Comparison of ENCODE assay signal across 12 cellular contexts in the genomic region with DNA sequence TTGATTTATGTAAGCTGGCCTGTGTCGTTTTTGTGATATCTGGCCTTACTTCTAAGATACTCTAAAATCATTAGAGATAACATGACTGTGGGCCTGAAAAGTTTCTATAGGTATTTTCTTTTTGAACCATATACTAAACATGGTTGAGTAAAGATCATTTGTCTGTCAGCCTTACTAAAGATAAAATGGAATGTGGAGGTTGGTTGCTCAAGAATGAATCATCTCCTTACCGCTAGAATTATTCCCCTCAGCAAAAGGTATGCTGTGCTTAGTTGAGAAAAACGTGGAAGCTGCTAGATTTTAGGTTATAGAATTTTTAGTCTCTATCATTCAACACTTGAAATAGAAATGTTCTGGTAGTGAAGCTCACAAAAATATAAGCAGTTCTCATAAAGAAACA.
DNase-seq lines count a peak whose midpoint lies in the region; ATAC-seq and TF ChIP-seq lines count a peak whose summit lies in the region.
"Had no signal": no experiment of that assay in that cellular context is flagged by ENCODE, and none has a peak within 500 bp of the region (broad histone marks: within the 10 kb centered on the region; RNA-seq: fewer than 3 reads in every experiment).

No MANE protein-coding gene starts in this region.

- TF ChIP-seq POLR2A in NB4 (IDR thresholded peaks at IDR 0.05; ENCODE audit: extremely low read depth, insufficient read length): no peak

- H3K9me3 Mint-ChIP-seq in chondrocyte (ENCODE audit: low read depth) (peaks cover 17% of the 10 kb centered on the region), immature natural killer cell (peaks cover 0 to 2% (median 0%) of the 10 kb centered on the region in 6 donors)

- TF ChIP-seq CTCF in NB4 (IDR thresholded peaks at IDR 0.05; ENCODE audit: low read depth, low read length) (no peak), chondrocyte (IDR thresholded peaks at IDR 0.05) (no peak)

- H3K4me1 Mint-ChIP-seq in chondrocyte (ENCODE audit: low read depth) (peaks cover 70% of the 10 kb centered on the region), immature natural killer cell (no peaks in the 10 kb centered on the region)

- no peak overlapping the region for H3K4me3 ChIP-seq in NB4 (ENCODE audit: low read depth, low read length)
- H3K4me3 ChIP-seq: MG63 had no signal

- DNase-seq in EL: peak; percentile 69
- peak; percentile 46 for DNase-seq in NB4 (ENCODE audit: low read depth)
- no peak for DNase-seq in chondrocyte (ENCODE audit: low spot score)
- DNase-seq in myocyte (ENCODE audit: low read depth): peak; percentile 13
- no peak for DNase-seq in cerebellum (ENCODE audit: low spot score)
- DNase-seq in immature natural killer cell: no peak
- no peak for DNase-seq in NCI-H82 treated with DMSO at 0.1 percent for 48 hours (lab: John Stamatoyannopoulos, UW; ENCODE audit: unreplicated experiment)
- DNase-seq: amniotic stem cell; CD8-positive, alpha-beta memory T cell; MG63; NCI-H524 treated with DMSO at 0.1 percent for 48 hours had no signal

- H3K4me3 Mint-ChIP-seq in chondrocyte (ENCODE audit: unreplicated experiment) (no peak overlapping the region), immature natural killer cell (no peak overlapping the region)
- H3K4me3 Mint-ChIP-seq: CD8-positive, alpha-beta memory T cell had no signal

- no peak for ATAC-seq in GM21717 (IDR thresholded peaks at IDR 0.05; ENCODE audit: unreplicated experiment)

- H3K27me3 Mint-ChIP-seq in chondrocyte (ENCODE audit: low read depth) (no peaks in the 10 kb centered on the region), immature natural killer cell (ENCODE audit: low read depth in 3 of 3) (peaks cover 0 to 3% (median 2%) of the 10 kb centered on the region in 3 donors)

- no peaks in the 10 kb centered on the region for H3K36me3 Mint-ChIP-seq in chondrocyte (ENCODE audit: low read depth)
- peaks cover 0 to 5% (median 0%) of the 10 kb centered on the region in 3 donors for H3K36me3 Mint-ChIP-seq in immature natural killer cell
- H3K36me3 Mint-ChIP-seq: CD8-positive, alpha-beta memory T cell had no signal

- H3K27ac Mint-ChIP-seq in chondrocyte (ENCODE audit: unreplicated experiment): peak overlapping the region; percentile 92
- no peak overlapping the region for H3K27ac Mint-ChIP-seq in immature natural killer cell
- H3K27ac Mint-ChIP-seq: CD8-positive, alpha-beta memory T cell had no signal

Comparison
In these comparisons a context has a peak if more than half of its experiments do, and no peak if none do; other contexts are left out.
1. DNase-seq: peak in EL (single experiment), NB4 (single experiment) and myocyte (single experiment); none in chondrocyte (single experiment), cerebellum (single experiment), immature natural killer cell (0 of 3) and NCI-H82 treated with DMSO at 0.1 percent for 48 hours (single experiment).